In genomic region chr2:88011011-88011410, GRCh38 we compare ENCODE assay signal across 19 cellular contexts. TPM values are rescaled to one million over a fixed set of nuclear protein-coding genes. Genes with fewer than 3 reads are reported as not detected.
DNase-seq lines count a peak whose midpoint lies in the region; FAIRE-seq and TF ChIP-seq lines count a peak whose summit lies in the region.
"Had no signal": no experiment of that assay in that cellular context is flagged by ENCODE, and none has a peak within 500 bp of the region (broad histone marks: within the 10 kb centered on the region; RNA-seq: fewer than 3 reads in every experiment).

No MANE protein-coding gene starts in this region.

- H3K27ac Mint-ChIP-seq in HFFc6 = no peak overlapping the region

- peak overlapping the region; percentile 67 for H3K27ac ChIP-seq in angular gyrus (ENCODE audit: low read depth, low read length)
- H3K27ac ChIP-seq in temporal lobe (ENCODE audit: low read depth, low read length) = peak overlapping the region; percentile 83
- H3K27ac ChIP-seq: C4-2B, KMS-11 had no signal

- no peak overlapping the region for H3K4me3 Mint-ChIP-seq in HFFc6

- H3K27me3 Mint-ChIP-seq in HFFc6 (ENCODE audit: insufficient read depth) = peaks cover 11% of the 10 kb centered on the region

- H3K36me3 Mint-ChIP-seq in HFFc6 (ENCODE audit: low read depth) = no peaks in the 10 kb centered on the region

- no peak for TF ChIP-seq POLR2A in GM12892 (IDR thresholded peaks at IDR 0.05; ENCODE audit: low read depth, low read length)

- DNase-seq in frontal cortex (ENCODE audit: low spot score in 2 of 2) (no peak), middle frontal gyrus (ENCODE audit: extremely low spot score, low spot score) (peak; percentile 34), GM12892 (ENCODE audit: insufficient read length) (no peak), HFFc6 (no peak)
- no peak for DNase-seq in effector CD8-positive, alpha-beta T cell (lab: John Stamatoyannopoulos, UW)
- DNase-seq: DMS79 treated with DMSO at 0.1 percent for 48 hours, MV-4-11, NCI-H1417 treated with DMSO at 0.1 percent for 48 hours, NCI-H1930, NCI-H226, NCI-H524, RPMI8226, SHP77 treated with DMSO at 0.1 percent for 48 hours had no signal

- H3K4me1 Mint-ChIP-seq in HFFc6 (ENCODE audit: low read depth) = peaks cover 3% of the 10 kb centered on the region; the same call in 1 of the 2 replicates

- no peak for TF ChIP-seq CTCF in HFFc6 (IDR thresholded peaks at IDR 0.05)

- no peaks in the 10 kb centered on the region for H3K9me3 Mint-ChIP-seq in HFFc6

- FAIRE-seq in frontal cortex (lab: Jason Lieb, UNC) (peak; percentile 37), GM12892 (lab: Jason Lieb, UNC) (no peak)
- FAIRE-seq: H54 had no signal

RNA-seq across cellular contexts. Expression of gene RNU2-63P, which starts 5.3 kb away (rescaled TPM):
- not detected for total RNA-seq in frontal cortex
- total RNA-seq in temporal lobe = not detected
- polyA plus RNA-seq in GM12892 (2012; ENCODE audit: missing spikeins) = 21.0 TPM
- 10 to 100 TPM; 12.9 to 24.5 (median 19.1) TPM for total RNA-seq in HFFc6 (2021; fragmentation: NEBNext Ultra II Directional; extraction: Animal tissue kit (Norgen Biotek cat#: 25700))
- total RNA-seq: HT-29 had no signal

RNA-seq across cellular contexts. Expression of gene KRCC1, which starts 44.6 kb away (rescaled TPM):
- total RNA-seq in frontal cortex (17.1 TPM), temporal lobe (9.6 TPM)
- polyA plus RNA-seq in GM12892 (2012; ENCODE audit: missing spikeins) = 24.9 TPM
- 10 to 100 TPM; 19.3 to 26.0 (median 23.8) TPM for total RNA-seq in HFFc6 (2021; fragmentation: NEBNext Ultra II Directional; extraction: Animal tissue kit (Norgen Biotek cat#: 25700))

RNA-seq across cellular contexts. Expression of gene SMYD1, which starts 56.6 kb away (rescaled TPM):
- total RNA-seq in frontal cortex = not detected
- total RNA-seq in temporal lobe = not detected
- polyA plus RNA-seq in GM12892 (2012; ENCODE audit: missing spikeins) = not detected
- total RNA-seq in HFFc6 (2021; fragmentation: NEBNext Ultra II Directional; extraction: Animal tissue kit (Norgen Biotek cat#: 25700)) = not detected
- total RNA-seq: HT-29 had no signal

Comparison
In these comparisons a context has a peak if more than half of its experiments do, and no peak if none do; other contexts are left out.
1. RNA of gene RNU2-63P, which starts 5.3 kb away (total RNA-seq): 12.9 to 24.5 TPM in HFFc6; not detected in frontal cortex (single experiment) and not detected in temporal lobe (single experiment); every median in the first group is over 10 times any median in the second.